ENCODE assay signal across 8 cellular contexts in the genomic region with DNA sequence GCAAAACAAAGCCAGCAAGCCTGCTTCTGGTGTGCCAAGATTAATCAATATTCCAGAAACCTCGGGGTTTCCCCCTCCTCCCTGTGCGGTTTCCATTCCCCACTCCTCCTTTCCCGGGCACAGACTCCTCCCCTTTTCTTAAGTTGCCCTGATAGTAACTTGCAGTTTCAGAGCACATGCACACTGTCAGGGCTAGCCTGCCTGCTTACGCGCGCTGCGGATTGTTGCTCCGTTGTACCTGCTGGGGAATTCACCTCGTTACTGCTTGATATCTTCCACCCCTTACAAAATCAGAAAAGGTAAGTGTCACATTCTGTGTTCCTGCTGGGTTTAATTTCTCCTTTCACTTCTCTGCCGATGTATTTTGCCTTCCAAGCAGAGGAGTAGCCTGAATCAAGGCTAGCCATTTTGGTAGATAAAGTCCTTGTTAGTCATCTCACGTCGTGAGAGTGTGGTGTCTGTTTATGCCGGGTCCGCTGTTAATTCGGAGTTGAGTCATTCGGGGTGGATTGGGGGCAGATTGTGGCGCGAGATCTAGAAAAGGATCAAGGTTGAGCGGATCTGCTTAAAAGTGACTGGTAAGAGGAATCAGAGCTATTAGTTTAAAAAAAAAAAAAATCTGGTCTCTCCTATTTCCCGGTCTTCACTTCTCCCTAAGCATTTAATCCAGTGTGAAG. TPM values are rescaled to one million over a fixed set of nuclear protein-coding genes. Genes with fewer than 3 reads are reported as not detected.
DNase-seq lines count a peak whose midpoint lies in the region; ATAC-seq and TF ChIP-seq lines count a peak whose summit lies in the region.

SLC1A3 (plus strand) TSS at position 170 of the 677 bp plus-strand sequence. CDS start 1,818 bp downstream, outside the sequence.

- TF ChIP-seq CTCF in HEK293 (tag by site-specific recombination; IDR thresholded peaks at IDR 0.05) (no peak), fibroblast of the aortic adventitia (IDR thresholded peaks at IDR 0.05; ENCODE audit: insufficient read depth, low read length) (no peak), natural killer cell (IDR thresholded peaks at IDR 0.05) (no peak), testis (IDR thresholded peaks at IDR 0.05) (no peak)

- peak within 1 kb of the TSS; percentile 57 for H3K4me3 ChIP-seq in HEK293 (ENCODE audit: low read depth, low read length)
- H3K4me3 ChIP-seq in MG63, result peak within 1 kb of the TSS; percentile 59
- H3K4me3 ChIP-seq in fibroblast of the aortic adventitia (ENCODE audit: low read depth, low read length), result peak within 1 kb of the TSS; percentile 75
- H3K4me3 ChIP-seq in testis, result peak within 1 kb of the TSS; percentile 51 to 57

- H3K27ac Mint-ChIP-seq in activated CD4-positive, alpha-beta T cell treated with anti-CD3 and anti-CD28 coated beads for 36 hours, result peak within 1 kb of the TSS; percentile 26
- H3K27ac Mint-ChIP-seq in natural killer cell, result no peak within 1 kb of the TSS

- H3K36me3 ChIP-seq in HEK293 (ENCODE audit: control insufficient read depth in 2 of 2, insufficient read depth in 1 of 2, low read length in 2 of 2) (peaks cover 0 to 22% of the 10 kb centered on the region in 2 experiments; a peak in 2 of 3 replicates), MG63 (no peaks in the 10 kb centered on the region), testis (ENCODE audit: low read depth, missing control alignments) (no peaks in the 10 kb centered on the region)

- no peaks in the 10 kb centered on the region for H3K36me3 Mint-ChIP-seq in activated CD4-positive, alpha-beta T cell treated with anti-CD3 and anti-CD28 coated beads for 36 hours (ENCODE audit: low read depth)
- H3K36me3 Mint-ChIP-seq in natural killer cell, result no peaks in the 10 kb centered on the region

- DNase-seq in activated CD4-positive, alpha-beta T cell treated with anti-CD3 and anti-CD28 coated beads for 36 hours, result peak; percentile 77
- DNase-seq in activated CD4-positive, alpha-beta T cell treated with anti-CD3 and anti-CD28 coated beads for 4 hours, result no peak
- DNase-seq in MG63 (peak; percentile 62), fibroblast of the aortic adventitia (ENCODE audit: low read depth) (peak; percentile 58), natural killer cell (no peak), testis (peak; percentile 81)
- peak; percentile 68 for DNase-seq in activated CD8-positive, alpha-beta memory T cell treated with anti-CD3 and anti-CD28 coated beads, Interleukin-2, amount 50 U/mL, for 48 hours

- peak; percentile 96 for ATAC-seq in activated CD4-positive, alpha-beta T cell treated with anti-CD3 and anti-CD28 coated beads for 36 hours
- peak; percentile 29 to 56 (median 44) for ATAC-seq in natural killer cell

- 0 to 2% methylated on average over 20 of the region's 20 CpGs for WGBS in testis, 2 donors

- H3K27ac ChIP-seq in HEK293 (ENCODE audit: extremely low read depth, low read depth, low read length) (peak within 1 kb of the TSS; percentile 65; the same call in 1 of the 2 replicates), testis (peak within 1 kb of the TSS; percentile 29 to 69)

- intact Hi-C loops in activated CD4-positive, alpha-beta T cell treated with anti-CD3 and anti-CD28 coated beads for 36 hours (cut with DNase I, micrococcal nuclease), result loop anchor here (1.0 to 5.0 kb wide), 3 partner anchors 84 to 364 kb away; no protein-coding TSS in a partner anchor
- intact Hi-C loops in natural killer cell (cut with micrococcal nuclease), result no loop called here
- intact Hi-C loops in testis (cut with DNase I; ENCODE audit: low total_unique reads), result no loop called here

- CTCF ChIA-PET in activated CD4-positive, alpha-beta T cell treated with anti-CD3 and anti-CD28 coated beads for 36 hours (lab: Charles Lee), result interaction anchor here (0.7 to 1.2 kb wide), 4 partner anchors 15 to 90 kb away, joined by 3 to 4 read pairs (median 4); no protein-coding TSS in a partner anchor
- CTCF ChIA-PET in HEK293 (lab: Yijun Ruan, JAX), result interaction anchor here (0.7 to 3.2 kb wide), 10 partner anchors 81 to 569 kb away, joined by 3 to 23 read pairs (median 4); no protein-coding TSS in a partner anchor

- POLR2A ChIA-PET in activated CD4-positive, alpha-beta T cell treated with anti-CD3 and anti-CD28 coated beads for 36 hours (lab: Charles Lee), result no interaction called here
- POLR2A ChIA-PET in HEK293 (lab: Yijun Ruan, JAX), result interaction anchor here (1.0 to 1.9 kb wide), 4 partner anchors 30 to 104 kb away, joined by 3 to 8 read pairs (median 4); no protein-coding TSS in a partner anchor

- H3K4me1 Mint-ChIP-seq in activated CD4-positive, alpha-beta T cell treated with anti-CD3 and anti-CD28 coated beads for 36 hours, result peaks cover 18% of the 10 kb centered on the region
- peaks cover 9 to 12% of the 10 kb centered on the region in 2 donors for H3K4me1 Mint-ChIP-seq in natural killer cell

- H3K9me3 ChIP-seq in HEK293 (ENCODE audit: control insufficient read depth, insufficient read depth, low read depth, low read length) (no peaks in the 10 kb centered on the region; the same call in 1 of the 2 replicates), MG63 (no peaks in the 10 kb centered on the region), testis (no peaks in the 10 kb centered on the region)

- H3K27me3 ChIP-seq in MG63 (peaks cover 4% of the 10 kb centered on the region; the same call in 1 of the 2 replicates), testis (no peaks in the 10 kb centered on the region)

- H3K27me3 Mint-ChIP-seq in activated CD4-positive, alpha-beta T cell treated with anti-CD3 and anti-CD28 coated beads for 36 hours, result peaks cover 52% of the 10 kb centered on the region
- peaks cover 41 to 52% of the 10 kb centered on the region in 2 donors for H3K27me3 Mint-ChIP-seq in natural killer cell (ENCODE audit: low read depth in 2 of 2)

- peak; percentile 28 for TF ChIP-seq POLR2A in testis (IDR thresholded peaks at IDR 0.05)

- peak within 1 kb of the TSS; percentile 66 for H3K4me3 Mint-ChIP-seq in activated CD4-positive, alpha-beta T cell treated with anti-CD3 and anti-CD28 coated beads for 36 hours
- H3K4me3 Mint-ChIP-seq in natural killer cell, result peak within 1 kb of the TSS; percentile 45

- H3K4me1 ChIP-seq in HEK293 (ENCODE audit: control insufficient read depth, insufficient read depth, low read length) (peaks cover 17% of the 10 kb centered on the region), testis (no peaks in the 10 kb centered on the region)

- H3K9me3 Mint-ChIP-seq in activated CD4-positive, alpha-beta T cell treated with anti-CD3 and anti-CD28 coated beads for 36 hours (ENCODE audit: low read depth), result no peaks in the 10 kb centered on the region
- H3K9me3 Mint-ChIP-seq in natural killer cell, result no peaks in the 10 kb centered on the region

TF ChIP-seq in HEK293, 187 proteins besides CTCF, POLR2A, EP300 and RAD21 (continues in another document):
- TF ChIP-seq ZNF433 (tag by site-specific recombination; IDR thresholded peaks at IDR 0.05; ENCODE audit: low read depth) (no peak), ZNF23 (tag by site-specific recombination; IDR thresholded peaks at IDR 0.05; ENCODE audit: borderline replicate concordance) (no peak), ZNF391 (tag by site-specific recombination; IDR thresholded peaks at IDR 0.05; ENCODE audit: borderline replicate concordance, low read depth) (peak; percentile 71; the same call in 1 of the 2 replicates), ZBTB44 (tag by site-specific recombination; IDR thresholded peaks at IDR 0.05) (no peak; the same call in 1 of the 2 replicates)
- TF ChIP-seq, protein P1, sequence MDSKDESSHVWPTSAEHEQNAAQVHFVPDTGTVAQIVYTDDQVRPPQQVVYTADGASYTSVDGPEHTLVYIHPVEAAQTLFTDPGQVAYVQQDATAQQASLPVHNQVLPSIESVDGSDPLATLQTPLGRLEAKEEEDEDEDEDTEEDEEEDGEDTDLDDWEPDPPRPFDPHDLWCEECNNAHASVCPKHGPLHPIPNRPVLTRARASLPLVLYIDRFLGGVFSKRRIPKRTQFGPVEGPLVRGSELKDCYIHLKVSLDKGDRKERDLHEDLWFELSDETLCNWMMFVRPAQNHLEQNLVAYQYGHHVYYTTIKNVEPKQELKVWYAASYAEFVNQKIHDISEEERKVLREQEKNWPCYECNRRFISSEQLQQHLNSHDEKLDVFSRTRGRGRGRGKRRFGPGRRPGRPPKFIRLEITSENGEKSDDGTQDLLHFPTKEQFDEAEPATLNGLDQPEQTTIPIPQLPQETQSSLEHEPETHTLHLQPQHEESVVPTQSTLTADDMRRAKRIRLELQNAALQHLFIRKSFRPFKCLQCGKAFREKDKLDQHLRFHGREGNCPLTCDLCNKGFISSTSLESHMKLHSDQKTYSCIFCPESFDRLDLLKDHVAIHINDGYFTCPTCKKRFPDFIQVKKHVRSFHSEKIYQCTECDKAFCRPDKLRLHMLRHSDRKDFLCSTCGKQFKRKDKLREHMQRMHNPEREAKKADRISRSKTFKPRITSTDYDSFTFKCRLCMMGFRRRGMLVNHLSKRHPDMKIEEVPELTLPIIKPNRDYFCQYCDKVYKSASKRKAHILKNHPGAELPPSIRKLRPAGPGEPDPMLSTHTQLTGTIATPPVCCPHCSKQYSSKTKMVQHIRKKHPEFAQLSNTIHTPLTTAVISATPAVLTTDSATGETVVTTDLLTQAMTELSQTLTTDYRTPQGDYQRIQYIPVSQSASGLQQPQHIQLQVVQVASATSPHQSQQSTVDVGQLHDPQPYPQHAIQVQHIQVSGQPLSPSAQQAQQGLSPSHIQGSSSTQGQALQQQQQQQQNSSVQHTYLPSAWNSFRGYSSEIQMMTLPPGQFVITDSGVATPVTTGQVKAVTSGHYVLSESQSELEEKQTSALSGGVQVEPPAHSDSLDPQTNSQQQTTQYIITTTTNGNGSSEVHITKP (tag by site-specific recombination; IDR thresholded peaks at IDR 0.05), result peak; percentile 87

RNA-seq across cellular contexts. Expression of gene SLC1A3, which starts in this region (rescaled TPM):
- total RNA-seq in activated CD4-positive, alpha-beta T cell treated with anti-CD3 and anti-CD28 coated beads for 36 hours, result under 1 TPM; 0.16 TPM
- 0.03 and 0.37 TPM in 2 replicates for total RNA-seq in MG63 (2014; rRNA removed; shearing (Covaris generic); ENCODE audit: low replicate concordance)
- total RNA-seq in fibroblast of the aortic adventitia (ENCODE audit: low replicate concordance), result 3.7 and 4.1 TPM in 2 replicates
- total RNA-seq in natural killer cell, result 1 to 10 TPM in 1 of 3 donors, not detected in 2; 1.1 TPM
- total RNA-seq in testis, result 10 to 100 TPM in 1 of 2 donors, 1 to 10 TPM in 1; 6.6 to 10.8 TPM
- 3.6 TPM for polyA plus RNA-seq in testis (ENCODE audit: insufficient read depth, low read depth, low replicate concordance)

Comparison
In these comparisons a context has a peak if more than half of its experiments do, and no peak if none do; other contexts are left out.
1. Peak in DNase-seq and ATAC-seq in activated CD4-positive, alpha-beta T cell treated with anti-CD3 and anti-CD28 coated beads for 36 hours; RNA of the gene not detected or under 1 TPM.
2. Peak in DNase-seq and H3K4me3 ChIP-seq in MG63; RNA of the gene not detected or under 1 TPM.
3. DNase-seq: peak in activated CD8-positive, alpha-beta memory T cell treated with anti-CD3 and anti-CD28 coated beads, Interleukin-2, amount 50 U/mL, for 48 hours (single experiment), fibroblast of the aortic adventitia (single experiment) and testis (single experiment); none in activated CD4-positive, alpha-beta T cell treated with anti-CD3 and anti-CD28 coated beads for 4 hours (0 of 2) and natural killer cell (single experiment).
4. intact Hi-C loops: an anchor here in activated CD4-positive, alpha-beta T cell treated with anti-CD3 and anti-CD28 coated beads for 36 hours (1.0 to 5.0 kb wide); none called in natural killer cell and testis.
5. Peak in every context shown above with its lines, with median percentiles within 50 percentile points of each other: H3K4me3 ChIP-seq.